ENCODE assay signal across 16 cellular contexts in genomic region chr10:49138361-49138891, GRCh38. TPM values are rescaled to one million over a fixed set of nuclear protein-coding genes. Genes with fewer than 3 reads are reported as not detected.
DNase-seq lines count a peak whose midpoint lies in the region; ATAC-seq and TF ChIP-seq lines count a peak whose summit lies in the region.
"Had no signal": no experiment of that assay in that cellular context is flagged by ENCODE, and none has a peak within 500 bp of the region (broad histone marks: within the 10 kb centered on the region; RNA-seq: fewer than 3 reads in every experiment).

No MANE protein-coding gene starts in this region.

- no peaks in the 10 kb centered on the region for H3K9me3 Mint-ChIP-seq in activated CD8-positive, alpha-beta memory T cell treated with anti-CD3 and anti-CD28 coated beads, Interleukin-2, amount 10 ng/mL, durations not matched to agents 7 days and 5 days (ENCODE audit: low read depth)

- ATAC-seq in activated CD8-positive, alpha-beta memory T cell treated with anti-CD3 and anti-CD28 coated beads, Interleukin-2, amount 10 ng/mL, durations not matched to agents 7 days and 5 days = no peak
- ATAC-seq in GM18909 (IDR thresholded peaks at IDR 0.05; ENCODE audit: poor library complexity, unreplicated experiment) = no peak
- ATAC-seq: HepG2 had no signal

- H3K27me3 ChIP-seq in esophagus (ENCODE audit: control insufficient read depth in 1 of 2, insufficient read depth in 2 of 2, low read length in 2 of 2) = no peaks in the 10 kb centered on the region
- no peaks in the 10 kb centered on the region for H3K27me3 ChIP-seq in vagina

- TF ChIP-seq POLR2A in vagina (IDR thresholded peaks at IDR 0.05) = no peak

- H3K27me3 Mint-ChIP-seq in activated CD8-positive, alpha-beta memory T cell treated with anti-CD3 and anti-CD28 coated beads, Interleukin-2, amount 10 ng/mL, durations not matched to agents 7 days and 5 days = peaks cover 29% of the 10 kb centered on the region
- H3K27me3 Mint-ChIP-seq: memory B cell had no signal

- no peaks in the 10 kb centered on the region for H3K36me3 Mint-ChIP-seq in activated CD8-positive, alpha-beta memory T cell treated with anti-CD3 and anti-CD28 coated beads, Interleukin-2, amount 10 ng/mL, durations not matched to agents 7 days and 5 days

- CTCF ChIA-PET in activated CD8-positive, alpha-beta memory T cell treated with anti-CD3 and anti-CD28 coated beads, Interleukin-2, amount 10 ng/mL, durations not matched to agents 7 days and 5 days (lab: Charles Lee) = no interaction called here

- H3K9me3 ChIP-seq in esophagus (ENCODE audit: control insufficient read depth in 2 of 2, insufficient read depth in 1 of 2, low read depth in 1 of 2, low read length in 1 of 2) (no peaks in the 10 kb centered on the region), vagina (no peaks in the 10 kb centered on the region)

- no peak for TF ChIP-seq CTCF in vagina (IDR thresholded peaks at IDR 0.05)

- peak; percentile 19 for DNase-seq in activated CD8-positive, alpha-beta memory T cell treated with anti-CD3 and anti-CD28 coated beads, Interleukin-2, amount 10 ng/mL, durations not matched to agents 7 days and 5 days
- DNase-seq in activated CD8-positive, alpha-beta memory T cell treated with anti-CD3 and anti-CD28 coated beads, Interleukin-2, amount 50 U/mL, for 4 hours = no peak
- DNase-seq in mucosa of gallbladder (ENCODE audit: low spot score) (peak; percentile 51), vagina (ENCODE audit: extremely low spot score in 2 of 2) (peak in 1 of 2 donors; percentile 46), hepatic stellate cell (ENCODE audit: low spot score) (no peak), RKO (ENCODE audit: low spot score) (no peak)
- DNase-seq: activated T-cell treated with anti-CD3 and anti-CD28 coated beads for 4 hours, DMS 273 treated with DMSO at 0.1 percent for 48 hours, NCI-H524 treated with DMSO at 0.1 percent for 48 hours had no signal

- intact Hi-C loops in vagina (cut with DNase I) = no loop called here

- H3K4me1 ChIP-seq in esophagus (ENCODE audit: control insufficient read depth in 2 of 2, insufficient read depth in 2 of 2, low read length in 1 of 2) = peaks cover 0 to 2% of the 10 kb centered on the region in 2 donors
- H3K4me1 ChIP-seq in vagina = peaks cover 39% of the 10 kb centered on the region

- peak overlapping the region; percentile 34 to 53 for H3K27ac ChIP-seq in esophagus (ENCODE audit: low read depth in 2 of 2, low read length in 1 of 2)
- peak overlapping the region; percentile 81 for H3K27ac ChIP-seq in vagina
- H3K27ac ChIP-seq: SK-N-MC had no signal

- H3K36me3 ChIP-seq in esophagus (ENCODE audit: control insufficient read depth in 2 of 2, insufficient read depth in 2 of 2, low read length in 1 of 2) = no peaks in the 10 kb centered on the region
- H3K36me3 ChIP-seq in vagina = no peaks in the 10 kb centered on the region

- H3K4me1 Mint-ChIP-seq in activated CD8-positive, alpha-beta memory T cell treated with anti-CD3 and anti-CD28 coated beads, Interleukin-2, amount 10 ng/mL, durations not matched to agents 7 days and 5 days = peaks cover 3% of the 10 kb centered on the region

- H3K4me3 Mint-ChIP-seq in activated CD8-positive, alpha-beta memory T cell treated with anti-CD3 and anti-CD28 coated beads, Interleukin-2, amount 10 ng/mL, durations not matched to agents 7 days and 5 days = no peak overlapping the region
- H3K4me3 Mint-ChIP-seq: memory B cell had no signal

- H3K4me3 ChIP-seq in esophagus (ENCODE audit: low read depth in 1 of 2, low read length in 2 of 2) (no peak overlapping the region), vagina (no peak overlapping the region)
- H3K4me3 ChIP-seq: SK-N-MC had no signal

- no peak overlapping the region for H3K27ac Mint-ChIP-seq in activated CD8-positive, alpha-beta memory T cell treated with anti-CD3 and anti-CD28 coated beads, Interleukin-2, amount 10 ng/mL, durations not matched to agents 7 days and 5 days
- H3K27ac Mint-ChIP-seq: memory B cell had no signal

- WGBS in esophagus, 2 donors = 79 to 86% methylated on average over 7 of the region's 7 CpGs

RNA-seq across cellular contexts. Expression of gene FAM170B, which starts 4.6 kb away (rescaled TPM):
- not detected for total RNA-seq in activated CD8-positive, alpha-beta memory T cell treated with anti-CD3 and anti-CD28 coated beads, Interleukin-2, amount 10 ng/mL, durations not matched to agents 7 days and 5 days
- polyA plus RNA-seq in esophagus = not detected
- total RNA-seq in mucosa of gallbladder (not detected), vagina (not detected)
- total RNA-seq: HepG2, renal cortical epithelial cell, temporal lobe had no signal
- polyA plus RNA-seq: HepG2 had no signal

RNA-seq across cellular contexts. Expression of gene VSTM4, which starts 23.1 kb away (rescaled TPM):
- under 1 TPM in 1 of 2 experiments, not detected in 1; 0.16 TPM for total RNA-seq in activated CD8-positive, alpha-beta memory T cell treated with anti-CD3 and anti-CD28 coated beads, Interleukin-2, amount 10 ng/mL, durations not matched to agents 7 days and 5 days
- 1 to 10 TPM in 1 of 2 donors, under 1 TPM in 1; 0.31 to 1.2 TPM for polyA plus RNA-seq in esophagus
- total RNA-seq in mucosa of gallbladder (13.1 TPM), vagina (14.0 TPM)
- total RNA-seq: HepG2 had no signal
- polyA plus RNA-seq: HepG2 had no signal

RNA-seq across cellular contexts. Expression of gene TMEM273, which starts 49.8 kb away (rescaled TPM):
- total RNA-seq in activated CD8-positive, alpha-beta memory T cell treated with anti-CD3 and anti-CD28 coated beads, Interleukin-2, amount 10 ng/mL, durations not matched to agents 7 days and 5 days = 10 to 100 TPM; 44.9 to 72.0 TPM
- polyA plus RNA-seq in esophagus = 1 to 10 TPM; 3.8 to 4.7 TPM
- total RNA-seq in mucosa of gallbladder (35.8 TPM), vagina (17.9 TPM)
- total RNA-seq: HepG2, renal cortical epithelial cell had no signal
- polyA plus RNA-seq: HepG2 had no signal

Comparison
In these comparisons a context has a peak if more than half of its experiments do, and no peak if none do; other contexts are left out.
1. DNase-seq: peak in activated CD8-positive, alpha-beta memory T cell treated with anti-CD3 and anti-CD28 coated beads, Interleukin-2, amount 10 ng/mL, durations not matched to agents 7 days and 5 days (single experiment) and mucosa of gallbladder (single experiment); none in activated CD8-positive, alpha-beta memory T cell treated with anti-CD3 and anti-CD28 coated beads, Interleukin-2, amount 50 U/mL, for 4 hours (single experiment), hepatic stellate cell (single experiment) and RKO (single experiment).
2. RNA of gene VSTM4, which starts 23.1 kb away (total RNA-seq): 14.0 TPM in vagina (single experiment) and 13.1 TPM in mucosa of gallbladder (single experiment); 0.16 TPM in activated CD8-positive, alpha-beta memory T cell treated with anti-CD3 and anti-CD28 coated beads, Interleukin-2, amount 10 ng/mL, durations not matched to agents 7 days and 5 days; every median in the first group is over 10 times any median in the second.